ENCODE assay signal across 1 cellular context in the genomic region with DNA sequence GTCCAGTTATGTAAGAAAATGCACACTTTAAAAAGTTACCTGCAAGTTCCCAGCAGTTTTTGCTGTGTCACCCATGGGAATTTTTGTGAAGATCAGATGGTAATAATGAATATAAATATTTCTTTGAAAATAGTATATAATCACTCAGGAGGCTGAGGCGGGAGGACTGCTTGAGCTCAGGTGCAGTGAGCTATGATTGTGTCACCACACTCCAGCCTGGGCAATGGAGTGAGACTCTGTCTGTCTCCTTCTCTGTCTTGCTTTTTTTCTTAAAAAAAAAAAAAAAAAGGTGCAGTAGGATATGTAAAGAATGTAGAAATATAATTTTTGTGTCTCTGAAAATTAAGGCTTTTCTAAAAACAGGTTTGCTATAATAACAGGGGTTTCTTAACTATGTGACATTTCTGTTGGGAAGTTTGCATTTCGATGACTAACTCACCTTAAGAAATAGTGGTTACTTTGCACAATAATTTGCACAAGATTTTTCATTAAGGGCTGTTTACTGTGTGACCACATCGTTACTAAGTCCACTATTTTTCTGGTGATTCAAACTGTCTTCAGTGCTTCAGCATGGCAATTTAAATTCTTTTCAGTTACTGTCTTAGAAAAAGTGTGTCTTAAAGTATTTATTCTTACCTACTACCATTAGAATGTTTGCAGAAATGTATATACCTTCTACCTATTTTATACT.
A peak's percentile ranks its signal among the peaks of the same experiment; 100 is the strongest.
TF ChIP-seq lines count a peak whose summit lies in the region.

No MANE protein-coding gene starts in this region.

TF ChIP-seq in IMR-90, 13 proteins besides CTCF, POLR2A, EP300 and RAD21:
- TF ChIP-seq, protein P1, sequence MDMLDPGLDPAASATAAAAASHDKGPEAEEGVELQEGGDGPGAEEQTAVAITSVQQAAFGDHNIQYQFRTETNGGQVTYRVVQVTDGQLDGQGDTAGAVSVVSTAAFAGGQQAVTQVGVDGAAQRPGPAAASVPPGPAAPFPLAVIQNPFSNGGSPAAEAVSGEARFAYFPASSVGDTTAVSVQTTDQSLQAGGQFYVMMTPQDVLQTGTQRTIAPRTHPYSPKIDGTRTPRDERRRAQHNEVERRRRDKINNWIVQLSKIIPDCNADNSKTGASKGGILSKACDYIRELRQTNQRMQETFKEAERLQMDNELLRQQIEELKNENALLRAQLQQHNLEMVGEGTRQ (IDR thresholded peaks at IDR 0.05; ENCODE audit: low read depth, low read length), result no peak
- TF ChIP-seq, protein P2, sequence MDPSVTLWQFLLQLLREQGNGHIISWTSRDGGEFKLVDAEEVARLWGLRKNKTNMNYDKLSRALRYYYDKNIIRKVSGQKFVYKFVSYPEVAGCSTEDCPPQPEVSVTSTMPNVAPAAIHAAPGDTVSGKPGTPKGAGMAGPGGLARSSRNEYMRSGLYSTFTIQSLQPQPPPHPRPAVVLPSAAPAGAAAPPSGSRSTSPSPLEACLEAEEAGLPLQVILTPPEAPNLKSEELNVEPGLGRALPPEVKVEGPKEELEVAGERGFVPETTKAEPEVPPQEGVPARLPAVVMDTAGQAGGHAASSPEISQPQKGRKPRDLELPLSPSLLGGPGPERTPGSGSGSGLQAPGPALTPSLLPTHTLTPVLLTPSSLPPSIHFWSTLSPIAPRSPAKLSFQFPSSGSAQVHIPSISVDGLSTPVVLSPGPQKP (IDR thresholded peaks at IDR 0.05; ENCODE audit: borderline replicate concordance, low read depth, low read length), result no peak
- TF ChIP-seq RCOR1 (IDR thresholded peaks at IDR 0.05; ENCODE audit: insufficient replicate concordance, low read length) (peak; percentile 45), CEBPB (IDR thresholded peaks at IDR 0.05; ENCODE audit: low read depth, low read length) (peak; percentile 98), BHLHE40 (IDR thresholded peaks at IDR 0.05; ENCODE audit: low read depth, low read length) (peak; percentile 6; the same call in 1 of the 2 replicates), RFX5 (IDR thresholded peaks at IDR 0.05; ENCODE audit: low read depth, low read length) (no peak), FOS (IDR thresholded peaks at IDR 0.05; ENCODE audit: low read depth, low read length) (peak; percentile 90)
